ENCODE assay signal across 19 cellular contexts in the genomic region with DNA sequence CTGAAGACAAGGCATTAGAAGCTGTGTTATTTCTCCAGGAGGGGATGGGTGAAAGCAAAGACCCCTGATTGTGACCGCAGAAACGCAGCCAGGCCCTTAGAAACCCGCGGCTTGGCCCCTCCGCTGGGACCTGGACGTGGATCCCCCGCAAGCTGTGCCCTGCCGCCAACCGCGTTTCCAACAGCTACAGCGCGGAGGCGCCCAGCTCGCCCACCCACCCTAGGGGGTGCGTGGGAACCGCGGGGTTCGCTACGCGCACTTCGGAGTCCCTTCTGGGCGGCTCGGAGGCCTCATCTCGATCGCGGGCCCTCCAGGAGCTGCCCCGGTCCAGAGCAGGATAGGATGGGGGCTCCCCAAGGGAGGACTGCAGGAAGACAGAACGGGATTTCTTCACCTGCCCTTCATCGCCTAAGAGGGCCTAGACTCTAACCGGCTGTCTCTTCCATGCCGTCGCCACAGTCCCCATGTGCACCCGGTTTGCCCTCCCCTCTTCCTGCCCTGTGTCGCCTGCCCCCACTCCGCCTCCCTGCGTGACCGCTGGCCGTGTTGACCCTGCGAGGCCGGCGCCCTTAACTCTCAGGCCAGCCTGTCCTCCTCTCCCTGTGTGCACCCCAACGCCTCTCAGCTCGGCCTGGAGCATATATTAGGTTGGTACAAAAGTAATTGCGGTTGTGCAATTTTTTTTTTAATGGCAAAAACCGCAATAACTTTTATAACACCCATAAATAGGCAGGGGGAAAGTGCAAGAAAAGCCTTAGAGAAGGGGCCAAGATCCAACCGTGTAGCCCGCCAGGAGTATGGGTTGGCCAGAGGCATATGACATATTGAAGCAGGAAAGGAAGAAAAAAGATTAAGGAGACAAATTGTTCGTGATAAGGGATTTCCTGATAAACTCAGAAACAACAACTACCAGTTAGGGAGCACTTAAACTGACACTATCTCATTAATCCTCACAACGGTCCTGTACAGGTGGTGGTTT.
A peak's percentile ranks its signal among the peaks of the same experiment; 100 is the strongest.
DNase-seq lines count a peak whose midpoint lies in the region; ATAC-seq, FAIRE-seq and TF ChIP-seq lines count a peak whose summit lies in the region.
"Had no signal": no experiment of that assay in that cellular context is flagged by ENCODE, and none has a peak within 500 bp of the region (broad histone marks: within the 10 kb centered on the region; RNA-seq: fewer than 3 reads in every experiment).

No MANE protein-coding gene starts in this region.

- H2BK120ac ChIP-seq in IMR-90 (ENCODE audit: low read depth, low read length) = no peak overlapping the region

- H4K5ac ChIP-seq in IMR-90 (ENCODE audit: low read depth, low read length) = no peak overlapping the region

- no peaks in the 10 kb centered on the region for H3K36me3 Mint-ChIP-seq in activated CD4-positive, alpha-beta T cell treated with anti-CD3 and anti-CD28 coated beads, Interleukin-2, amount 10 ng/mL, durations not matched to agents 7 days and 5 days (ENCODE audit: low read depth)
- no peaks in the 10 kb centered on the region for H3K36me3 Mint-ChIP-seq in CD8-positive, alpha-beta T cell
- H3K36me3 Mint-ChIP-seq: CD8-positive, alpha-beta memory T cell had no signal

- H3K27me3 ChIP-seq in IMR-90 (ENCODE audit: control insufficient read depth, insufficient read depth, low read length) = no peaks in the 10 kb centered on the region
- no peaks in the 10 kb centered on the region for H3K27me3 ChIP-seq in small intestine (ENCODE audit: control insufficient read depth in 2 of 2, insufficient read depth in 2 of 2, low read length in 2 of 2)
- no peaks in the 10 kb centered on the region for H3K27me3 ChIP-seq in CD8-positive, alpha-beta T cell (ENCODE audit: insufficient read depth, low read length)
- H3K27me3 ChIP-seq: BLaER1 treated with 17β-estradiol and CSF1 and Interleukin-3, amounts not matched to agents 10 nM and 100 nM had no signal

- H2BK15ac ChIP-seq in IMR-90 (ENCODE audit: low read depth, low read length) = no peak overlapping the region

- intact Hi-C loops in IMR-90 (cut with micrococcal nuclease) (no loop called here), kidney (cut with DNase I) (no loop called here)
- intact Hi-C loops in CD8-positive, alpha-beta T cell (cut with DNase I, micrococcal nuclease) = no loop called here

- no peak overlapping the region for H3K27ac Mint-ChIP-seq in activated CD4-positive, alpha-beta T cell treated with anti-CD3 and anti-CD28 coated beads, Interleukin-2, amount 10 ng/mL, durations not matched to agents 7 days and 5 days
- no peak overlapping the region for H3K27ac Mint-ChIP-seq in CD8-positive, alpha-beta T cell
- H3K27ac Mint-ChIP-seq: CD8-positive, alpha-beta memory T cell had no signal

- dilution Hi-C loops in IMR-90 (cut with HindIII; ENCODE audit: low sequenced_read_pairs, unreplicated experiment) = no loop called here

- no peak overlapping the region for H2BK20ac ChIP-seq in IMR-90 (ENCODE audit: low read depth, low read length)

- ATAC-seq in IMR-90 (ENCODE audit: low read depth) (no peak), GM21515 (IDR thresholded peaks at IDR 0.05; ENCODE audit: unreplicated experiment) (no peak)
- no peak for ATAC-seq in CD8-positive, alpha-beta T cell
- ATAC-seq: A549 had no signal

- in situ Hi-C loops in IMR-90 (cut with MboI; ENCODE audit: low sequenced_read_pairs) = no loop called here

- H3K4me3 ChIP-seq in IMR-90 (ENCODE audit: insufficient read depth, low read depth, low read length) (no peak overlapping the region), kidney (ENCODE audit: low read length in 2 of 2) (peak overlapping the region in 1 of 2 donors; percentile 29), small intestine (ENCODE audit: low read depth in 1 of 2, low read length in 2 of 2) (no peak overlapping the region)
- H3K4me3 ChIP-seq in CD8-positive, alpha-beta T cell (ENCODE audit: low read depth, low read length) = no peak overlapping the region
- H3K4me3 ChIP-seq: A549; BLaER1 treated with 17β-estradiol and CSF1 and Interleukin-3, amounts not matched to agents 10 nM and 100 nM had no signal

- no peak overlapping the region for H4K91ac ChIP-seq in IMR-90 (ENCODE audit: insufficient read depth, low read depth, low read length)

- H3K4me1 Mint-ChIP-seq in activated CD4-positive, alpha-beta T cell treated with anti-CD3 and anti-CD28 coated beads, Interleukin-2, amount 10 ng/mL, durations not matched to agents 7 days and 5 days = no peaks in the 10 kb centered on the region
- H3K4me1 Mint-ChIP-seq in CD8-positive, alpha-beta T cell (ENCODE audit: low read depth) = no peaks in the 10 kb centered on the region
- H3K4me1 Mint-ChIP-seq: CD8-positive, alpha-beta memory T cell had no signal

- H3K79me1 ChIP-seq in IMR-90 (ENCODE audit: low read depth in 1 of 2, low read length in 2 of 2) = no peaks in the 10 kb centered on the region

- no peaks in the 10 kb centered on the region for H3K9me3 ChIP-seq in IMR-90 (ENCODE audit: control insufficient read depth, insufficient read depth, low read length)
- H3K9me3 ChIP-seq in kidney (ENCODE audit: control insufficient read depth in 1 of 2, low read length in 2 of 2) = no peaks in the 10 kb centered on the region
- no peaks in the 10 kb centered on the region for H3K9me3 ChIP-seq in small intestine (ENCODE audit: control insufficient read depth, low read depth)
- H3K9me3 ChIP-seq in CD8-positive, alpha-beta T cell (ENCODE audit: low read length) = no peaks in the 10 kb centered on the region
- H3K9me3 ChIP-seq: A549 had no signal

- no peak for TF ChIP-seq POLR2A in IMR-90 (IDR thresholded peaks at IDR 0.05; ENCODE audit: low read depth, low read length)

- peaks cover 2% of the 10 kb centered on the region for H3K27me3 Mint-ChIP-seq in activated CD4-positive, alpha-beta T cell treated with anti-CD3 and anti-CD28 coated beads, Interleukin-2, amount 10 ng/mL, durations not matched to agents 7 days and 5 days
- no peaks in the 10 kb centered on the region for H3K27me3 Mint-ChIP-seq in CD8-positive, alpha-beta T cell (ENCODE audit: low read depth)

- no peak overlapping the region for H3K4me3 Mint-ChIP-seq in activated CD4-positive, alpha-beta T cell treated with anti-CD3 and anti-CD28 coated beads, Interleukin-2, amount 10 ng/mL, durations not matched to agents 7 days and 5 days
- H3K4me3 Mint-ChIP-seq in CD8-positive, alpha-beta T cell = no peak overlapping the region
- H3K4me3 Mint-ChIP-seq: CD8-positive, alpha-beta memory T cell had no signal

- H3K36me3 ChIP-seq in IMR-90 (ENCODE audit: control insufficient read depth, insufficient read depth, low read length) (no peaks in the 10 kb centered on the region), kidney (ENCODE audit: control insufficient read depth in 1 of 2, insufficient read depth in 2 of 2, low read length in 2 of 2) (no peaks in the 10 kb centered on the region), small intestine (ENCODE audit: control insufficient read depth in 2 of 2, insufficient read depth in 2 of 2, low read length in 2 of 2) (no peaks in the 10 kb centered on the region)
- no peaks in the 10 kb centered on the region for H3K36me3 ChIP-seq in CD8-positive, alpha-beta T cell (ENCODE audit: insufficient read depth, low read length)
- H3K36me3 ChIP-seq: BLaER1 treated with 17β-estradiol and CSF1 and Interleukin-3, amounts not matched to agents 10 nM and 100 nM had no signal

- DNase-seq in AG20443 (ENCODE audit: low spot score) (peak; percentile 13), IMR-90 (no peak), kidney (peak; percentile 75), small intestine (peak; percentile 75)
- DNase-seq in activated CD4-positive, alpha-beta T cell treated with anti-CD3 and anti-CD28 coated beads, Interleukin-2, amount 10 ng/mL, durations not matched to agents 7 days and 5 days = no peak
- DNase-seq in CD8-positive, alpha-beta T cell = no peak
- no peak for DNase-seq in stimulated activated CD8-positive, alpha-beta memory T cell treated with anti-CD3 and anti-CD28 coated beads, Interleukin-4, amount 100 ng/mL, for 48 hours
- DNase-seq: CD8-positive, alpha-beta memory T cell; DMS79 treated with DMSO at 0.1 percent for 48 hours; HCEC 1CT; KBM-7; NCI-H1105; NCI-H2081; NCI-H2171 treated with DMSO at 0.1 percent for 48 hours; NCI-H446 treated with DMSO at 0.1 percent for 48 hours; NK-92 treated with Interleukin-12 subunit alpha and Interleukin-12 subunit beta, amount 100 ng/mL, for 24 hours had no signal

- BruUV-seq in IMR-90 (replicated peaks; lab: Mats Ljungman, UMichigan) = no TSS peak

- no peak overlapping the region for H3K56ac ChIP-seq in IMR-90 (ENCODE audit: extremely low read depth, insufficient read depth, low read length)

- no peak overlapping the region for H2BK5ac ChIP-seq in IMR-90 (ENCODE audit: low read depth, low read length, poor library complexity, severe bottlenecking)

- TF ChIP-seq RAD21 in IMR-90 (IDR thresholded peaks at IDR 0.05; ENCODE audit: low read length) = no peak

- H3K9ac ChIP-seq in IMR-90 (ENCODE audit: low read depth, low read length) (no peak overlapping the region), kidney (ENCODE audit: low read length in 2 of 2) (no peak overlapping the region)
- H3K9ac ChIP-seq: BLaER1 treated with 17β-estradiol and CSF1 and Interleukin-3, amounts not matched to agents 10 nM and 100 nM had no signal

- H3K9me1 ChIP-seq in IMR-90 (ENCODE audit: insufficient read depth, low read length) = no peaks in the 10 kb centered on the region

- no peaks in the 10 kb centered on the region for H3K9me3 Mint-ChIP-seq in activated CD4-positive, alpha-beta T cell treated with anti-CD3 and anti-CD28 coated beads, Interleukin-2, amount 10 ng/mL, durations not matched to agents 7 days and 5 days
- H3K9me3 Mint-ChIP-seq in CD8-positive, alpha-beta T cell = peaks cover 4% of the 10 kb centered on the region

- H2AK5ac ChIP-seq in IMR-90 (ENCODE audit: low read depth, low read length) = no peak overlapping the region

- H3K4ac ChIP-seq in IMR-90 (ENCODE audit: low read depth, low read length) = no peak overlapping the region

- CTCF ChIA-PET in IMR-90 (lab: Yijun Ruan, JAX) = no interaction called here
- CTCF ChIA-PET in activated CD4-positive, alpha-beta T cell treated with anti-CD3 and anti-CD28 coated beads, Interleukin-2, amount 10 ng/mL, durations not matched to agents 7 days and 5 days (lab: Charles Lee) = no interaction called here
- CTCF ChIA-PET in CD8-positive, alpha-beta T cell (lab: Charles Lee) = interaction anchor here (0.6 kb wide), 2 partner anchors 127 to 1702 kb away, joined by 3 read pairs; no protein-coding TSS in a partner anchor

- H3K18ac ChIP-seq in IMR-90 (ENCODE audit: low read depth, low read length) = no peak overlapping the region

- H4K20me1 ChIP-seq in IMR-90 (ENCODE audit: insufficient read depth, low read length) = no peaks in the 10 kb centered on the region
- H4K20me1 ChIP-seq: BLaER1 treated with 17β-estradiol and CSF1 and Interleukin-3, amounts not matched to agents 10 nM and 100 nM had no signal

- H3K23ac ChIP-seq in IMR-90 (ENCODE audit: low read depth, low read length) = no peak overlapping the region

- H2AFZ ChIP-seq in IMR-90 (replicated peaks; ENCODE audit: low read length, poor library complexity) = peak overlapping the region; percentile 11

- 75% methylated on average over 18 of the region's 49 CpGs; no CpG with 5 or more reads in 1 of the 2 experiments for WGBS in IMR-90 (ENCODE audit: extremely low coverage in 2 of 2, insufficient read length in 1 of 2), 2 experiments
- 63 to 83% (median 67%) methylated on average over 49 of the region's 49 CpGs for WGBS in small intestine, 3 donors

- H3K14ac ChIP-seq in IMR-90 (replicated peaks; ENCODE audit: low read depth, low read length) = no peak overlapping the region

- no peak for FAIRE-seq in kidney (lab: Jason Lieb, UNC)
- no peak for FAIRE-seq in small intestine (lab: Jason Lieb, UNC)
- FAIRE-seq: A549 had no signal

- no peak for TF ChIP-seq CTCF in IMR-90 (conservative IDR thresholded peaks at IDR 0.05; ENCODE audit: low read depth, low read length)
- no peak for TF ChIP-seq CTCF in kidney (IDR thresholded peaks at IDR 0.05; ENCODE audit: borderline replicate concordance, extremely low read depth, insufficient read depth)
- TF ChIP-seq CTCF in CD8-positive, alpha-beta T cell (IDR thresholded peaks at IDR 0.05) = no peak

- no peak overlapping the region for H2AK9ac ChIP-seq in IMR-90 (replicated peaks; ENCODE audit: low read depth, low read length, poor library complexity)

- H3K4me1 ChIP-seq in IMR-90 (ENCODE audit: control insufficient read depth, insufficient read depth, low read length) = no peaks in the 10 kb centered on the region
- H3K4me1 ChIP-seq in kidney (ENCODE audit: control insufficient read depth in 1 of 2, insufficient read depth in 1 of 2, low read depth in 1 of 2, low read length in 2 of 2) = no peaks in the 10 kb centered on the region
- no peaks in the 10 kb centered on the region for H3K4me1 ChIP-seq in small intestine (ENCODE audit: control insufficient read depth in 2 of 2, insufficient read depth in 1 of 2, low read depth in 1 of 2, low read length in 1 of 2)
- no peaks in the 10 kb centered on the region for H3K4me1 ChIP-seq in CD8-positive, alpha-beta T cell (ENCODE audit: insufficient read depth, low read length)
- H3K4me1 ChIP-seq: A549; BLaER1 treated with 17β-estradiol and CSF1 and Interleukin-3, amounts not matched to agents 10 nM and 100 nM had no signal

- POLR2A ChIA-PET in IMR-90 (lab: Charles Lee; ENCODE audit: unreplicated experiment) = no interaction called here
- POLR2A ChIA-PET in activated CD4-positive, alpha-beta T cell treated with anti-CD3 and anti-CD28 coated beads, Interleukin-2, amount 10 ng/mL, durations not matched to agents 7 days and 5 days (lab: Charles Lee) = no interaction called here
- POLR2A ChIA-PET in CD8-positive, alpha-beta T cell (lab: Charles Lee) = no interaction called here

- H3K4me2 ChIP-seq in IMR-90 (ENCODE audit: low read depth, low read length) = no peak overlapping the region
- H3K4me2 ChIP-seq: A549; BLaER1 treated with 17β-estradiol and CSF1 and Interleukin-3, amounts not matched to agents 10 nM and 100 nM had no signal

- no peak overlapping the region for H4K8ac ChIP-seq in IMR-90 (ENCODE audit: low read depth in 2 of 2, low read length in 2 of 2)

- no peak overlapping the region for H3K27ac ChIP-seq in IMR-90 (ENCODE audit: insufficient read depth, low read length)
- no peak overlapping the region for H3K27ac ChIP-seq in kidney (ENCODE audit: low read depth in 2 of 2, low read length in 2 of 2)
- peak overlapping the region; percentile 13 to 17 for H3K27ac ChIP-seq in small intestine (ENCODE audit: low read depth in 1 of 2, low read length in 1 of 2)
- no peak overlapping the region for H3K27ac ChIP-seq in CD8-positive, alpha-beta T cell (ENCODE audit: low read depth, low read length)
- H3K27ac ChIP-seq: A549; BLaER1 treated with 17β-estradiol and CSF1 and Interleukin-3, amounts not matched to agents 10 nM and 100 nM had no signal

Comparison
In these comparisons a context has a peak if more than half of its experiments do, and no peak if none do; other contexts are left out.
1. DNase-seq: peak in AG20443 (single experiment), kidney (single experiment) and small intestine (single experiment); none in IMR-90 (single experiment), activated CD4-positive, alpha-beta T cell treated with anti-CD3 and anti-CD28 coated beads, Interleukin-2, amount 10 ng/mL, durations not matched to agents 7 days and 5 days (single experiment), CD8-positive, alpha-beta T cell (0 of 7) and stimulated activated CD8-positive, alpha-beta memory T cell treated with anti-CD3 and anti-CD28 coated beads, Interleukin-4, amount 100 ng/mL, for 48 hours (single experiment).
2. H3K27ac ChIP-seq: peak in small intestine (2 of 2); none in IMR-90 (single experiment), kidney (0 of 2) and CD8-positive, alpha-beta T cell (single experiment).